In genomic region chrX:104972737-104973136, GRCh38 we compare ENCODE assay signal across 18 cellular contexts.
DNase-seq lines count a peak whose midpoint lies in the region; ATAC-seq, FAIRE-seq and TF ChIP-seq lines count a peak whose summit lies in the region.
"Had no signal": no experiment of that assay in that cellular context is flagged by ENCODE, and none has a peak within 500 bp of the region (broad histone marks: within the 10 kb centered on the region; RNA-seq: fewer than 3 reads in every experiment).

No MANE protein-coding gene starts in this region.

- ATAC-seq in psoas muscle (peak in 3 of 4 donors; percentile 69 to 83 (median 75)), GM18861 (IDR thresholded peaks at IDR 0.05; ENCODE audit: unreplicated experiment) (no peak)
- ATAC-seq: A549, HCT116 had no signal

- H3K4me3 ChIP-seq in mammary epithelial cell (replicated peaks in 1 of 3; ENCODE audit: insufficient read depth in 1 of 3, low read depth in 2 of 3, low read length in 3 of 3) (no peak overlapping the region), psoas muscle (no peak overlapping the region), ascending aorta (no peak overlapping the region)
- H3K4me3 ChIP-seq: A549, SK-N-MC had no signal

- H3K4me2 ChIP-seq in mammary epithelial cell (ENCODE audit: insufficient read depth, low read depth, low read length): no peak overlapping the region
- H3K4me2 ChIP-seq: A549 had no signal

- WGBS in mammary epithelial cell (ENCODE audit: low coverage, missing lambda C conversion rate): 31% methylated on average over 1 of the region's 1 CpG
- WGBS in psoas muscle, 3 donors: 22 to 47% (median 26%) methylated on average over 1 of the region's 1 CpG

- H3K36me3 ChIP-seq in mammary epithelial cell (ENCODE audit: insufficient read depth, low read length) (no peaks in the 10 kb centered on the region), psoas muscle (ENCODE audit: insufficient read depth in 1 of 2, low read depth in 1 of 2) (no peaks in the 10 kb centered on the region), ascending aorta (no peaks in the 10 kb centered on the region)

- H3K9me3 ChIP-seq in mammary epithelial cell (replicated peaks; ENCODE audit: insufficient read depth, low read length): no peaks in the 10 kb centered on the region
- H3K9me3 ChIP-seq in psoas muscle: no peaks in the 10 kb centered on the region
- no peaks in the 10 kb centered on the region for H3K9me3 ChIP-seq in ascending aorta
- H3K9me3 ChIP-seq: A549 had no signal

- no peak for FAIRE-seq in D721Med (lab: Jason Lieb, UNC)
- FAIRE-seq: GM12891 had no signal

- DNase-seq in H4 (ENCODE audit: low spot score): peak; percentile 67
- DNase-seq in NCI-H524 (lab: John Stamatoyannopoulos, UW): peak; percentile 63 to 78
- peak; percentile 29 for DNase-seq in mammary epithelial cell
- DNase-seq in psoas muscle: no peak
- DNase-seq in cardiac septum (ENCODE audit: low spot score): no peak
- DNase-seq in ascending aorta (ENCODE audit: low spot score in 2 of 2): no peak
- no peak for DNase-seq in D721Med (ENCODE audit: insufficient read length, low spot score)
- DNase-seq: COR-L47, IMR-90, NCI-H1436 treated with DMSO at 0.1 percent for 48 hours, NCI-H2081 treated with DMSO at 0.1 percent for 48 hours, NCI-H774 had no signal

- no peak overlapping the region for H2AFZ ChIP-seq in mammary epithelial cell (ENCODE audit: low read depth, low read length)

- no peaks in the 10 kb centered on the region for H3K79me2 ChIP-seq in mammary epithelial cell (ENCODE audit: insufficient read depth, low read length)

- H3K4me1 ChIP-seq in mammary epithelial cell (ENCODE audit: insufficient read depth, low read length) (no peaks in the 10 kb centered on the region), psoas muscle (no peaks in the 10 kb centered on the region), ascending aorta (no peaks in the 10 kb centered on the region)
- H3K4me1 ChIP-seq: A549 had no signal

- dilution Hi-C loops in mammary epithelial cell (cut with HindIII; ENCODE audit: low sequenced_read_pairs): no loop called here

- CTCF ChIA-PET in mammary epithelial cell (lab: Charles Lee; ENCODE audit: low non-redundant PET): no interaction called here

- no TSS peak for BruUV-seq in mammary epithelial cell (replicated peaks; lab: Mats Ljungman, UMichigan)

- in situ Hi-C loops in mammary epithelial cell (cut with MboI; ENCODE audit: low sequenced_read_pairs in 2 of 2): no loop called here

- H3K27me3 ChIP-seq in mammary epithelial cell (ENCODE audit: insufficient read depth, low read length) (peaks cover 6% of the 10 kb centered on the region), psoas muscle (ENCODE audit: insufficient read depth in 3 of 3, low read length in 2 of 3) (no peaks in the 10 kb centered on the region), ascending aorta (no peaks in the 10 kb centered on the region)

- TF ChIP-seq CTCF in mammary epithelial cell (conservative IDR thresholded peaks at IDR 0.05 in 1 of 2, IDR thresholded peaks at IDR 0.05 in 1 of 2; ENCODE audit: extremely low read depth in 1 of 2, insufficient read depth in 1 of 2, low read depth in 1 of 2, low read length in 2 of 2) (no peak), psoas muscle (IDR thresholded peaks at IDR 0.05) (no peak), ascending aorta (IDR thresholded peaks at IDR 0.05) (no peak), D721Med (IDR thresholded peaks at IDR 0.05; ENCODE audit: insufficient read depth, missing control alignments) (no peak)

- H3K9ac ChIP-seq in mammary epithelial cell (ENCODE audit: insufficient read depth, low read length): no peak overlapping the region

- no peaks in the 10 kb centered on the region for H4K20me1 ChIP-seq in mammary epithelial cell (ENCODE audit: insufficient read depth, low read length)

- H3K27ac ChIP-seq in mammary epithelial cell (ENCODE audit: insufficient read depth, low read depth, low read length) (no peak overlapping the region), psoas muscle (no peak overlapping the region), ascending aorta (no peak overlapping the region)
- H3K27ac ChIP-seq: A549, RWPE1, SK-N-MC had no signal

- intact Hi-C loops in mammary epithelial cell (cut with micrococcal nuclease): no loop called here
- intact Hi-C loops in psoas muscle (cut with DNase I): no loop called here
- intact Hi-C loops in cardiac septum (cut with DNase I): no loop called here
- intact Hi-C loops in ascending aorta (cut with DNase I): no loop called here

Comparison
In these comparisons a context has a peak if more than half of its experiments do, and no peak if none do; other contexts are left out.
1. DNase-seq: peak in H4 (single experiment), NCI-H524 (2 of 2) and mammary epithelial cell (single experiment); none in psoas muscle (0 of 2), cardiac septum (single experiment), ascending aorta (0 of 2) and D721Med (single experiment).